ENCODE assay signal across 25 cellular contexts in genomic region chr17:15269690-15270089, GRCh38. TPM values are rescaled to one million over a fixed set of nuclear protein-coding genes. Genes with fewer than 3 reads are reported as not detected.
"Had no signal": no experiment of that assay in that cellular context is flagged by ENCODE, and none has a peak within 500 bp of the region (broad histone marks: within the 10 kb centered on the region; RNA-seq: fewer than 3 reads in every experiment).

No MANE protein-coding gene starts in this region.

- DNase-seq: activated B cell treated with CpG ODN at 0.5 μM for 24 hours; activated CD4-positive, alpha-beta memory T cell treated with anti-CD3 and anti-CD28 coated beads, Interleukin-2, amount 10 ng/mL, durations not matched to agents 7 days and 5 days; activated CD4-positive, alpha-beta T cell treated with anti-CD3 and anti-CD28 coated beads for 48 hours; activated CD8-positive, alpha-beta memory T cell treated with anti-CD3 and anti-CD28 coated beads, Interleukin-2, amount 10 ng/mL, durations not matched to agents 7 days and 5 days; activated naive CD4-positive, alpha-beta T cell treated with Interleukin-2 at 50 U/mL for 16 hours; activated naive CD8-positive, alpha-beta T cell treated with anti-CD3 and anti-CD28 coated beads, Interleukin-2, amount 10 ng/mL, durations not matched to agents 7 days and 5 days; activated T-cell treated with anti-CD3 and anti-CD28 coated beads, Interleukin-2, amount 50 U/mL, for 1 hour; amygdala; colonic mucosa; erythroblast; head of caudate nucleus; immature natural killer cell; kidney glomerular epithelial cell; mesenchymal stem cell; naive thymus-derived CD4-positive, alpha-beta T cell; pancreas; SIG-M5; small intestine; stimulated activated CD4-positive, alpha-beta T cell treated with anti-CD3 and anti-CD28 coated beads, Interleukin-4, amount 100 ng/mL, for 24 hours; T-helper 1 cell; T-helper 9 cell had no signal

- H3K9me3 ChIP-seq: colonic mucosa, pancreas, thoracic aorta had no signal

- H3K4me1 ChIP-seq: colonic mucosa had no signal

- H3K36me3 ChIP-seq: cardiac muscle cell, colonic mucosa, pancreas, thoracic aorta had no signal

- ATAC-seq: activated CD8-positive, alpha-beta memory T cell treated with anti-CD3 and anti-CD28 coated beads, Interleukin-2, amount 10 ng/mL, durations not matched to agents 7 days and 5 days; naive thymus-derived CD4-positive, alpha-beta T cell; pancreas; SK-N-SH treated with all-trans-retinoic acid at 6 μM for 48 hours; stimulated activated memory B cell treated with anti-CD40 and anti-IgM and Interleukin-4, amounts not matched to agents 10 μg/mL and 1 μg/mL and 100 μg/mL, for 72 hours had no signal

- H3K27ac ChIP-seq: cardiac muscle cell, colonic mucosa, pancreas, thoracic aorta had no signal

- H3K27me3 ChIP-seq: colonic mucosa, pancreas had no signal

- H3K4me3 ChIP-seq: cardiac muscle cell, colonic mucosa, pancreas, thoracic aorta had no signal

RNA-seq across cellular contexts. Expression of gene PMP22, which starts 4.6 kb away (rescaled TPM):
- total RNA-seq: activated B cell treated with CpG ODN at 0.5 μM for 24 hours; activated CD4-positive, alpha-beta memory T cell treated with anti-CD3 and anti-CD28 coated beads, Interleukin-2, amount 10 ng/mL, durations not matched to agents 7 days and 5 days; activated CD8-positive, alpha-beta memory T cell treated with anti-CD3 and anti-CD28 coated beads, Interleukin-2, amount 10 ng/mL, durations not matched to agents 7 days and 5 days had no signal
- polyA plus RNA-seq: naive thymus-derived CD4-positive, alpha-beta T cell had no signal
